ENCODE assay signal across 9 cellular contexts in genomic region chr5:1594336-1595106, GRCh38.
DNase-seq lines count a peak whose midpoint lies in the region; ATAC-seq, FAIRE-seq and TF ChIP-seq lines count a peak whose summit lies in the region.
"Had no signal": no experiment of that assay in that cellular context is flagged by ENCODE, and none has a peak within 500 bp of the region (broad histone marks: within the 10 kb centered on the region; RNA-seq: fewer than 3 reads in every experiment).

No MANE protein-coding gene starts in this region.

- H3K27me3 ChIP-seq in DND-41 (ENCODE audit: insufficient read depth, low read length, poor library complexity) (no peaks in the 10 kb centered on the region), KMS-11 (ENCODE audit: insufficient read depth, low read depth) (no peaks in the 10 kb centered on the region), WERI-Rb-1 (ENCODE audit: insufficient read depth, low read depth, severe bottlenecking) (no peaks in the 10 kb centered on the region)

- H2AFZ ChIP-seq in DND-41 (ENCODE audit: low read depth, low read length) = peak overlapping the region; percentile 97
- peak overlapping the region; percentile 73 for H2AFZ ChIP-seq in KMS-11 (ENCODE audit: low read depth)

- H3K79me2 ChIP-seq in DND-41 (ENCODE audit: insufficient read depth, low read length) (peaks cover 20% of the 10 kb centered on the region), KMS-11 (ENCODE audit: insufficient read depth, low read depth) (no peaks in the 10 kb centered on the region)

- peak; percentile 94 for DNase-seq in DND-41
- DNase-seq in WERI-Rb-1 = peak; percentile 83
- DNase-seq in central memory CD8-positive, alpha-beta T cell (ENCODE audit: low spot score in 2 of 2) = peak; percentile 58 to 77
- peak; percentile 91 for DNase-seq in kidney tubule cell (ENCODE audit: low spot score)
- peak; percentile 25 to 61 (median 42) for DNase-seq in stimulated activated CD4-positive, alpha-beta T cell treated with anti-CD3 and anti-CD28 coated beads, Interleukin-1b, Interleukin-23, amount 100 ng/mL, for 24 hours (ENCODE audit: low read depth in 4 of 4, low spot score in 1 of 4)
- no peak for DNase-seq in HTR-8/SVneo (ENCODE audit: insufficient read length, low spot score)

- peaks cover 5% of the 10 kb centered on the region for H3K4me1 Mint-ChIP-seq in central memory CD8-positive, alpha-beta T cell

- peak; percentile 78 for TF ChIP-seq CTCF in DND-41 (IDR thresholded peaks at IDR 0.05; ENCODE audit: borderline replicate concordance, extremely low read depth, low read length, poor library complexity, severe bottlenecking)
- TF ChIP-seq CTCF in KMS-11 (conservative IDR thresholded peaks at IDR 0.05; ENCODE audit: low read depth, low read length) = 0 out of 2 replicates have a peak, but pooled peaks have one; percentile 37
- peak; percentile 51 for TF ChIP-seq CTCF in WERI-Rb-1 (IDR thresholded peaks at IDR 0.05; ENCODE audit: low read depth, low read length)

- H3K36me3 ChIP-seq in DND-41 (ENCODE audit: insufficient read depth, low read length) = peaks cover 24% of the 10 kb centered on the region
- H3K36me3 ChIP-seq in KMS-11 (ENCODE audit: insufficient read depth) = no peaks in the 10 kb centered on the region
- no peaks in the 10 kb centered on the region for H3K36me3 ChIP-seq in WERI-Rb-1

- peaks cover 6% of the 10 kb centered on the region for H3K36me3 Mint-ChIP-seq in central memory CD8-positive, alpha-beta T cell (ENCODE audit: insufficient read depth)

- peak overlapping the region; percentile 44 for H3K27ac Mint-ChIP-seq in central memory CD8-positive, alpha-beta T cell (ENCODE audit: low read depth)

- H3K9ac ChIP-seq in DND-41 (ENCODE audit: low read depth, low read length) (peak overlapping the region; percentile 86), KMS-11 (peak overlapping the region; percentile 35; the same call in 1 of the 2 replicates)

- peak overlapping the region; percentile 71 for H3K27ac ChIP-seq in DND-41 (ENCODE audit: low read length)
- no peak overlapping the region for H3K27ac ChIP-seq in KMS-11
- peak overlapping the region; percentile 12; the same call in 1 of the 2 replicates for H3K27ac ChIP-seq in WERI-Rb-1

- no peaks in the 10 kb centered on the region for H4K20me1 ChIP-seq in DND-41 (ENCODE audit: insufficient read depth, low read length)
- no peaks in the 10 kb centered on the region for H4K20me1 ChIP-seq in KMS-11 (ENCODE audit: insufficient read depth)

- H3K4me3 ChIP-seq in DND-41 (ENCODE audit: low read depth in 1 of 2, low read length in 2 of 2) (peak overlapping the region; percentile 78 to 83), KMS-11 (IDR thresholded peaks at IDR 0.05; ENCODE audit: insufficient read depth, low read depth, low read length) (no peak overlapping the region), WERI-Rb-1 (ENCODE audit: low read depth, low read length) (peak overlapping the region; percentile 31)

- H3K4me2 ChIP-seq in DND-41 (ENCODE audit: insufficient read depth, low read length) (peak overlapping the region; percentile 87), KMS-11 (peak overlapping the region; percentile 18; the same call in 1 of the 2 replicates)

- H3K4me3 Mint-ChIP-seq in central memory CD8-positive, alpha-beta T cell = peak overlapping the region; percentile 81

- FAIRE-seq in HTR-8/SVneo (lab: Jason Lieb, UNC) = no peak
- FAIRE-seq: islet of Langerhans had no signal

- H3K9me3 Mint-ChIP-seq in central memory CD8-positive, alpha-beta T cell = no peaks in the 10 kb centered on the region

- ATAC-seq in DND-41 (ENCODE audit: insufficient read depth, low read depth) (peak; percentile 95), GM21528 (IDR thresholded peaks at IDR 0.05; ENCODE audit: low FRiP score, unreplicated experiment) (peak; percentile 90)
- peak; percentile 80 for ATAC-seq in central memory CD8-positive, alpha-beta T cell (replicated peaks; ENCODE audit: extremely low read depth, poor library complexity, severe bottlenecking)

- no peaks in the 10 kb centered on the region for H3K9me3 ChIP-seq in DND-41 (ENCODE audit: insufficient read depth, low read length, severe bottlenecking)
- no peaks in the 10 kb centered on the region for H3K9me3 ChIP-seq in WERI-Rb-1 (ENCODE audit: severe bottlenecking)

- H3K27me3 Mint-ChIP-seq in central memory CD8-positive, alpha-beta T cell = no peaks in the 10 kb centered on the region

- peaks cover 18% of the 10 kb centered on the region for H3K4me1 ChIP-seq in DND-41 (ENCODE audit: insufficient read depth, low read length)
- H3K4me1 ChIP-seq in KMS-11 (ENCODE audit: low read depth, poor library complexity, severe bottlenecking) = peaks cover 5% of the 10 kb centered on the region
